Comparison of ENCODE assay signal across 2 cellular contexts in genomic region chr19:32208060-32208459, GRCh38.
TF ChIP-seq lines count a peak whose summit lies in the region.

No MANE protein-coding gene starts in this region.

TF ChIP-seq in HepG2, 621 proteins besides CTCF, POLR2A, EP300 and RAD21 (continued from another document):
- TF ChIP-seq, protein P1, sequence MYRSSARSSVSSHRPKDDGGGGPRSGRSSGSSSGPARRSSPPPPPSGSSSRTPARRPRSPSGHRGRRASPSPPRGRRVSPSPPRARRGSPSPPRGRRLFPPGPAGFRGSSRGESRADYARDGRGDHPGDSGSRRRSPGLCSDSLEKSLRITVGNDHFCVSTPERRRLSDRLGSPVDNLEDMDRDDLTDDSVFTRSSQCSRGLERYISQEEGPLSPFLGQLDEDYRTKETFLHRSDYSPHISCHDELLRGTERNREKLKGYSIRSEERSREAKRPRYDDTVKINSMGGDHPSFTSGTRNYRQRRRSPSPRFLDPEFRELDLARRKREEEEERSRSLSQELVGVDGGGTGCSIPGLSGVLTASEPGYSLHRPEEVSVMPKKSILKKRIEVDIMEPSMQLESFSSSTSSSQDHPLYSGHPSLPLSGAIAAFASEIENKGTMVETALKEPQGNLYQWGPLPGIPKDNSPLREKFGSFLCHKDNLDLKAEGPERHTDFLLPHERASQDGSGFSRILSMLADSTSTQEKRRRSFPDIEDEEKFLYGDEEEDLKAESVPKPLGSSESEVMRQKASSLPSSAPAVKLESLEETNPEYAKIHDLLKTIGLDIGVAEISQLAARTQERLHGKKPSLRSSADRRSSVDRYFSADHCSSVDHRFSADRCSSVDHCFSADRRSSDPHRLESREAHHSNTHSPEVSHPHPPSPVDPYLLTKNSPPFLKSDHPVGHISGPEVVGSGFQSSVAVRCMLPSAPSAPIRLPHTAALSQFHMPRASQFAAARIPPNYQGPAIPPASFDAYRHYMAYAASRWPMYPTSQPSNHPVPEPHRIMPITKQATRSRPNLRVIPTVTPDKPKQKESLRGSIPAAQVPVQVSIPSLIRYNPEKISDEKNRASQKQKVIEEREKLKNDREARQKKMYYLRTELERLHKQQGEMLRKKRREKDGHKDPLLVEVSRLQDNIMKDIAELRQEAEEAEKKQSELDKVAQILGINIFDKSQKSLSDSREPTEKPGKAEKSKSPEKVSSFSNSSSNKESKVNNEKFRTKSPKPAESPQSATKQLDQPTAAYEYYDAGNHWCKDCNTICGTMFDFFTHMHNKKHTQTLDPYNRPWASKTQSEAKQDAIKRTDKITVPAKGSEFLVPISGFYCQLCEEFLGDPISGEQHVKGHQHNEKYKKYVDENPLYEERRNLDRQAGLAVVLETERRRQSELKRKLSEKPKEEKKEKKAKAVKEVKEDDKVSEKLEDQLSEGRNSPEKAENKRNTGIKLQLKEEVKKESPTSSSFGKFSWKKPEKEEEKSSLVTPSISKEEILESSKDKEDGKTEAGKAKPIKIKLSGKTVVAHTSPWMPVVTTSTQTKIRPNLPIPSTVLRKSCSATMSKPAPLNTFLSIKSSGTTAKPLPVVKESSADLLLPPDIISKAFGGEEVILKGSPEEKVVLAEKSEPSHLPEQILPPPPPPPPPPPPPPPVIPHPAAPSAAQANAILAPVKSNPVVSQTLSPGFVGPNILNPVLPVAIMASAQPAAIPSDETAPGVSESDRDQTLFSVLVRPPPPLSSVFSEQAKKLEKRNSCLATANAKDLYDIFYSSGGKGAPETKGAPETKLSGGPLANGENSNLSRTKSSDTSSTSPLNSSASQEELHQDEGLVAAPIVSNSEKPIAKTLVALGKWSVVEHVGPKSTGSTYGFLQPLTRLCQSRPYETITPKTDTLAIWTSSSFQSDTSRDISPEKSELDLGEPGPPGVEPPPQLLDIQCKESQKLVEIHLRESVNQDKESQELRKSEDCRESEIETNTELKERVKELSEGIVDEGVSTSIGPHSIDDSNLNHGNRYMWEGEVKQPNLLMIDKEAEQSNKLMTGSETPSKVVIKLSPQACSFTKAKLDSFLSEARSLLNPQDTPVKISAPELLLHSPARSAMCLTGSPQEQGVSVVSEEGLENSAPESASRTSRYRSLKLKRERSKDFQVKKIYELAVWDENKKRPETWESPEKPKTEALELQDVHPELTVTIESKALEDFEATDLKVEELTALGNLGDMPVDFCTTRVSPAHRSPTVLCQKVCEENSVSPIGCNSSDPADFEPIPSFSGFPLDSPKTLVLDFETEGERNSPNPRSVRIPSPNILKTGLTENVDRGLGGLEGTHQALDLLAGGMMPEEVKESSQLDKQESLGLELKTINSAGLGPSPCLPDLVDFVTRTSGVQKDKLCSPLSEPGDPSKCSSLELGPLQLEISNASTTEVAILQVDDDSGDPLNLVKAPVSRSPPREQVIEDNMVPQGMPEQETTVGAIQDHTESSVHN (CRISPR knock-in tag; IDR thresholded peaks at IDR 0.05), result no peak
- TF ChIP-seq ZNF256 (CRISPR knock-in tag; conservative IDR thresholded peaks at IDR 0.05) (no peak), ZNF12 (CRISPR knock-in tag; IDR thresholded peaks at IDR 0.05) (peak; percentile 42; the same call in 1 of the 2 replicates)
TF ChIP-seq in HepG2: peak in this region for 1.

TF ChIP-seq in SK-N-SH treated with all-trans-retinoic acid at 6 μM for 48 hours, 23 proteins besides CTCF, POLR2A, EP300 and RAD21 (continued from another document):
- TF ChIP-seq, protein P2, sequence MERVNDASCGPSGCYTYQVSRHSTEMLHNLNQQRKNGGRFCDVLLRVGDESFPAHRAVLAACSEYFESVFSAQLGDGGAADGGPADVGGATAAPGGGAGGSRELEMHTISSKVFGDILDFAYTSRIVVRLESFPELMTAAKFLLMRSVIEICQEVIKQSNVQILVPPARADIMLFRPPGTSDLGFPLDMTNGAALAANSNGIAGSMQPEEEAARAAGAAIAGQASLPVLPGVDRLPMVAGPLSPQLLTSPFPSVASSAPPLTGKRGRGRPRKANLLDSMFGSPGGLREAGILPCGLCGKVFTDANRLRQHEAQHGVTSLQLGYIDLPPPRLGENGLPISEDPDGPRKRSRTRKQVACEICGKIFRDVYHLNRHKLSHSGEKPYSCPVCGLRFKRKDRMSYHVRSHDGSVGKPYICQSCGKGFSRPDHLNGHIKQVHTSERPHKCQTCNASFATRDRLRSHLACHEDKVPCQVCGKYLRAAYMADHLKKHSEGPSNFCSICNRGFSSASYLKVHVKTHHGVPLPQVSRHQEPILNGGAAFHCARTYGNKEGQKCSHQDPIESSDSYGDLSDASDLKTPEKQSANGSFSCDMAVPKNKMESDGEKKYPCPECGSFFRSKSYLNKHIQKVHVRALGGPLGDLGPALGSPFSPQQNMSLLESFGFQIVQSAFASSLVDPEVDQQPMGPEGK (CRISPR knock-in tag; IDR thresholded peaks at IDR 0.05; ENCODE audit: borderline replicate concordance), result no peak
- no peak for TF ChIP-seq PPARA (CRISPR knock-in tag; IDR thresholded peaks at IDR 0.05; ENCODE audit: borderline replicate concordance)
- TF ChIP-seq ZFP3 (CRISPR knock-in tag; IDR thresholded peaks at IDR 0.05), result no peak
- TF ChIP-seq ZNF565 (CRISPR knock-in tag; conservative IDR thresholded peaks at IDR 0.05; ENCODE audit: low read depth), result no peak
- no peak for TF ChIP-seq ZNF70 (CRISPR knock-in tag; IDR thresholded peaks at IDR 0.05)
- TF ChIP-seq ARNTL (CRISPR knock-in tag; IDR thresholded peaks at IDR 0.05; ENCODE audit: borderline replicate concordance, low read depth), result no peak
- no peak for TF ChIP-seq OSR1 (CRISPR knock-in tag; IDR thresholded peaks at IDR 0.05)
- no peak for TF ChIP-seq GLIS3 (CRISPR knock-in tag; IDR thresholded peaks at IDR 0.05)
- no peak for TF ChIP-seq CREB5 (CRISPR knock-in tag; IDR thresholded peaks at IDR 0.05; ENCODE audit: low read depth)
- TF ChIP-seq ZC3H10 (CRISPR knock-in tag; IDR thresholded peaks at IDR 0.05), result no peak
- no peak for TF ChIP-seq BACH2 (CRISPR knock-in tag; IDR thresholded peaks at IDR 0.05; ENCODE audit: borderline replicate concordance)
- TF ChIP-seq ZFP30 (CRISPR knock-in tag; IDR thresholded peaks at IDR 0.05), result no peak
